In genomic region chr14:102655154-102655553, GRCh38 we compare ENCODE assay signal across 11 cellular contexts.
DNase-seq lines count a peak whose midpoint lies in the region; ATAC-seq, FAIRE-seq and TF ChIP-seq lines count a peak whose summit lies in the region.
"Had no signal": no experiment of that assay in that cellular context is flagged by ENCODE, and none has a peak within 500 bp of the region (broad histone marks: within the 10 kb centered on the region; RNA-seq: fewer than 3 reads in every experiment).

No MANE protein-coding gene starts in this region.

- no peak overlapping the region for H2BK12ac ChIP-seq in trophoblast cell (ENCODE audit: low read length)

- no peak overlapping the region for H4K12ac ChIP-seq in trophoblast cell (ENCODE audit: low read depth, low read length)

- H2BK5ac ChIP-seq in trophoblast cell (ENCODE audit: low read depth, low read length, poor library complexity): no peak overlapping the region

- CTCF ChIA-PET in RWPE1 (lab: Yijun Ruan, JAX): no interaction called here

- no peak for FAIRE-seq in GM19239 (lab: Jason Lieb, UNC)

- H3K14ac ChIP-seq in trophoblast cell (ENCODE audit: low read length): no peak overlapping the region

- peak; percentile 48 for DNase-seq in GM03348 (ENCODE audit: low spot score)
- peak; percentile 66 for DNase-seq in RWPE1 (ENCODE audit: low spot score)
- peak; percentile 24 for DNase-seq in fibroblast of mammary gland (ENCODE audit: low read depth)
- DNase-seq in trophoblast cell: peak; percentile 68 to 91
- DNase-seq in GM19239 (ENCODE audit: insufficient read length, low spot score): no peak
- DNase-seq: esophagus squamous epithelium, NCI-H1930 had no signal

- H3K4me3 ChIP-seq in fibroblast of mammary gland (ENCODE audit: control insufficient read depth, low read depth, low read length): no peak overlapping the region
- H3K4me3 ChIP-seq in trophoblast cell (ENCODE audit: low read depth, low read length): no peak overlapping the region
- H3K4me3 ChIP-seq: ascending aorta, esophagus squamous epithelium had no signal

- peaks cover 2% of the 10 kb centered on the region for H3K9me3 ChIP-seq in trophoblast cell (ENCODE audit: insufficient read depth, low read depth, low read length)
- H3K9me3 ChIP-seq: ascending aorta, esophagus squamous epithelium had no signal

- no peaks in the 10 kb centered on the region for H3K27me3 ChIP-seq in trophoblast cell (ENCODE audit: insufficient read depth, low read length)
- H3K27me3 ChIP-seq: ascending aorta, esophagus squamous epithelium had no signal

- TF ChIP-seq CTCF in RWPE1 (conservative IDR thresholded peaks at IDR 0.05; ENCODE audit: low read depth): no peak
- no peak for TF ChIP-seq CTCF in fibroblast of mammary gland (conservative IDR thresholded peaks at IDR 0.05; ENCODE audit: control insufficient read depth, insufficient read depth, low read depth, low read length)

- H3K79me1 ChIP-seq in trophoblast cell (ENCODE audit: low read length): peaks cover 3% of the 10 kb centered on the region

- no peak overlapping the region for H3K9ac ChIP-seq in trophoblast cell (ENCODE audit: low read length)

- peaks cover 20% of the 10 kb centered on the region for H3K79me2 ChIP-seq in trophoblast cell (ENCODE audit: control insufficient read depth, insufficient read depth, low read length, poor library complexity)

- no peak overlapping the region for H2AK5ac ChIP-seq in trophoblast cell (ENCODE audit: low read length)

- H3K4ac ChIP-seq in trophoblast cell (ENCODE audit: low read depth, low read length): no peak overlapping the region

- H2BK120ac ChIP-seq in trophoblast cell (ENCODE audit: insufficient read depth, low read length, poor library complexity): no peak overlapping the region

- no peak overlapping the region for H3K23ac ChIP-seq in trophoblast cell (ENCODE audit: low read length)

- H2AFZ ChIP-seq in trophoblast cell (ENCODE audit: insufficient read depth, low read length, poor library complexity): no peak overlapping the region

- ATAC-seq in HG02870 (IDR thresholded peaks at IDR 0.05; ENCODE audit: unreplicated experiment) (no peak), GM19467 (IDR thresholded peaks at IDR 0.05; ENCODE audit: unreplicated experiment) (no peak), GM21381 (IDR thresholded peaks at IDR 0.05; ENCODE audit: unreplicated experiment) (no peak)

- H4K8ac ChIP-seq in trophoblast cell (ENCODE audit: low read depth, low read length): no peak overlapping the region

- peaks cover 9 to 14% of the 10 kb centered on the region in 2 experiments for H3K4me1 ChIP-seq in trophoblast cell (ENCODE audit: control insufficient read depth in 1 of 2, insufficient read depth in 2 of 2, low read length in 2 of 2)
- H3K4me1 ChIP-seq: ascending aorta had no signal

- POLR2A ChIA-PET in RWPE1 (lab: Yijun Ruan, JAX; ENCODE audit: low non-redundant PET): no interaction called here

- WGBS in trophoblast cell (ENCODE audit: extremely low coverage, insufficient coverage, insufficient read length): no CpG with 5 or more reads among the region's 1 CpG

- no peak overlapping the region for H3K4me2 ChIP-seq in trophoblast cell (ENCODE audit: low read length)

- no peak overlapping the region for H4K91ac ChIP-seq in trophoblast cell (ENCODE audit: low read depth, low read length)

- H3K27ac ChIP-seq in RWPE1: peak overlapping the region; percentile 61
- H3K27ac ChIP-seq in trophoblast cell (ENCODE audit: low read depth, low read length): peak overlapping the region; percentile 86
- H3K27ac ChIP-seq: ascending aorta had no signal

- no peaks in the 10 kb centered on the region for H3K36me3 ChIP-seq in trophoblast cell (ENCODE audit: control insufficient read depth in 1 of 2, insufficient read depth in 2 of 2, low read length in 2 of 2)
- H3K36me3 ChIP-seq: ascending aorta, esophagus squamous epithelium had no signal

- no peak overlapping the region for H3K18ac ChIP-seq in trophoblast cell (ENCODE audit: low read length)
